In genomic region chr2:136765736-136766323, GRCh38 we compare ENCODE assay signal across 8 cellular contexts. TPM values are rescaled to one million over a fixed set of nuclear protein-coding genes. Genes with fewer than 3 reads are reported as not detected.
DNase-seq lines count a peak whose midpoint lies in the region; ATAC-seq, FAIRE-seq and TF ChIP-seq lines count a peak whose summit lies in the region.

No MANE protein-coding gene starts in this region.

- H3K27me3 ChIP-seq in heart right ventricle: peaks cover 16 to 73% (median 52%) of the 10 kb centered on the region in 7 donors
- H3K27me3 ChIP-seq in prostate gland (replicated peaks; ENCODE audit: insufficient read depth): no peaks in the 10 kb centered on the region

- H3K9me3 ChIP-seq in heart right ventricle (no peaks in the 10 kb centered on the region), prostate gland (no peaks in the 10 kb centered on the region)

- no peak for TF ChIP-seq CTCF in heart right ventricle (IDR thresholded peaks at IDR 0.05)
- no peak for TF ChIP-seq CTCF in prostate gland (IDR thresholded peaks at IDR 0.05)

- intact Hi-C loops in heart right ventricle (cut with DNase I) (no loop called here), prostate gland (cut with DNase I) (no loop called here)

- H3K4me3 ChIP-seq in heart right ventricle: peak overlapping the region; percentile 40 to 63 (median 50)
- H3K4me3 ChIP-seq in prostate gland: peak overlapping the region; percentile 37 to 45

- whole genome bisulfite sequencing in heart right ventricle, 2 donors: 1% methylated on average over 48 of the region's 48 CpGs
- WGBS in prostate gland: under 1% methylated on average over 28 of the region's 48 CpGs

- H3K27ac ChIP-seq in heart right ventricle (no peak overlapping the region), prostate gland (no peak overlapping the region)

- TF ChIP-seq POLR2A in GM12892 (IDR thresholded peaks at IDR 0.05; ENCODE audit: low read depth, low read length): no peak
- TF ChIP-seq POLR2A in prostate gland (IDR thresholded peaks at IDR 0.05): no peak

- ATAC-seq in heart right ventricle: peak in 4 of 8 donors; percentile 8 to 46 (median 37)
- no peak for ATAC-seq in GM19395 (IDR thresholded peaks at IDR 0.05; ENCODE audit: unreplicated experiment)

- H3K4me1 ChIP-seq in heart right ventricle (peaks cover 0 to 25% (median 8%) of the 10 kb centered on the region in 9 donors), prostate gland (replicated peaks) (no peaks in the 10 kb centered on the region)

- DNase-seq in GM12892 (ENCODE audit: insufficient read length) (peak; percentile 7), NCI-H748 treated with DMSO at 0.1 percent for 48 hours (lab: John Stamatoyannopoulos, UW) (peak; percentile 10), heart right ventricle (peak in 1 of 2 donors; percentile 7), prostate gland (ENCODE audit: low spot score) (peak; percentile 43), NCI-H446 treated with DMSO at 0.1 percent for 48 hours (lab: John Stamatoyannopoulos, UW) (no peak), COLO829 (ENCODE audit: low spot score) (no peak)
- DNase-seq in activated CD4-positive, CD25-positive, alpha-beta regulatory T cell treated with anti-CD3 and anti-CD28 coated beads, Interleukin-2, amount 50 U/mL, for 72 hours: no peak

- FAIRE-seq in GM12892 (lab: Jason Lieb, UNC): no peak

- H3K36me3 ChIP-seq in heart right ventricle (no peaks in the 10 kb centered on the region), prostate gland (no peaks in the 10 kb centered on the region)

RNA-seq across cellular contexts. Expression of gene THSD7B, which starts 0.5 kb away (rescaled TPM):
- polyA plus RNA-seq in GM12892 (2012; ENCODE audit: missing spikeins): 0.06 TPM
- under 1 TPM; 0.05 to 0.39 (median 0.20) TPM for total RNA-seq in heart right ventricle
- polyA plus RNA-seq in heart right ventricle: under 1 TPM; 0.01 to 0.07 TPM
- 1 to 10 TPM in 1 of 2 donors, under 1 TPM in 1; 0.51 to 5.4 TPM for total RNA-seq in prostate gland

Comparison
In these comparisons a context has a peak if more than half of its experiments do, and no peak if none do; other contexts are left out.
1. DNase-seq: peak in GM12892 (single experiment), NCI-H748 treated with DMSO at 0.1 percent for 48 hours (single experiment) and prostate gland (single experiment); none in activated CD4-positive, CD25-positive, alpha-beta regulatory T cell treated with anti-CD3 and anti-CD28 coated beads, Interleukin-2, amount 50 U/mL, for 72 hours (single experiment), NCI-H446 treated with DMSO at 0.1 percent for 48 hours (single experiment) and COLO829 (single experiment).